17 cellular contexts compared by ENCODE assay signal in the genomic region with DNA sequence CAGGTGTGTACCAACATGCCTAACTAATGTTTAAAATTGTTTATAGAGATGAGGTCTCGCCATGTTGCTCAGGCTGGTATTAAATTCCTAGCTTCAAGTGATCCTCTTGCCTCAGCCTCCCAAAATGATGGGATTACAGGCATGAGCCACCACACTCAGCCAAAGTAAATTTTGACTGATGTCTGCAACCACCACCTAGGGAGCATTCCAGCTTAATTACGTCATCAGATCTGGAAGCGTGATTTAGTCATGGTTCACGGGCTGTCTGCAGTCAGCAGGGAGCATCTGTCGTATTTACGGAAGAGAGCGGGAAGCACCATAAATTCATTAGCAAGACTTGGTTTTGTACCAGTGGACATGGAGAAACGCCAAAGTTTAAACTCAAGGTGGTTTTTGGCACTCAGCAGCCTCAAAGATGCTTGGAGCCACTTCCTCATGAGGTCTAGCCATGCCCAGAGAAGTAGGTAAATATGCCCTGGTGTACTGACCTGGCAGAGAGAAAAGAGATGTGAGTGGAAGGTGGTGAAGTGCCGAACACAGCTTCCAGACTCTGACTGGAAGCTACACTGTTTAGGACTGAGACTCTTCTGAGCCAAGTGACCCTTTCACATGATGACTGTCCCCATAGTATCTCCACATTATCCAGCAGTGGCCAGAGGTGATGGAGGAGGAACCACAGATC.
DNase-seq lines count a peak whose midpoint lies in the region; ATAC-seq and TF ChIP-seq lines count a peak whose summit lies in the region.
"Had no signal": no experiment of that assay in that cellular context is flagged by ENCODE, and none has a peak within 500 bp of the region (broad histone marks: within the 10 kb centered on the region; RNA-seq: fewer than 3 reads in every experiment).

No MANE protein-coding gene starts in this region.

- TF ChIP-seq CTCF in RWPE1 (conservative IDR thresholded peaks at IDR 0.05; ENCODE audit: low read depth) (no peak), dorsolateral prefrontal cortex (IDR thresholded peaks at IDR 0.05 in 54 of 56, conservative IDR thresholded peaks at IDR 0.05 in 2 of 56; ENCODE audit: low read depth in 1 of 56, partially characterized antibody in 56 of 56) (no peak)

- ATAC-seq in HG02588 (IDR thresholded peaks at IDR 0.05; ENCODE audit: unreplicated experiment) (no peak), GM19351 (IDR thresholded peaks at IDR 0.05; ENCODE audit: unreplicated experiment) (no peak), HG02840 (IDR thresholded peaks at IDR 0.05; ENCODE audit: low FRiP score, unreplicated experiment) (no peak)
- ATAC-seq: activated CD4-positive, alpha-beta T cell treated with anti-CD3 and anti-CD28 coated beads for 36 hours; effector memory CD8-positive, alpha-beta T cell; left lung had no signal

- H3K27ac ChIP-seq in RWPE1 (no peak overlapping the region), dorsolateral prefrontal cortex (no peak overlapping the region)
- H3K27ac ChIP-seq: left lung, prostate gland had no signal

- DNase-seq in ACHN: peak; percentile 36
- DNase-seq in HEK293T (ENCODE audit: extremely low spot score): peak; percentile 43
- peak; percentile 45 for DNase-seq in RWPE1 (ENCODE audit: low spot score)
- DNase-seq in islet precursor cell: peak; percentile 72
- no peak for DNase-seq in dorsolateral prefrontal cortex
- DNase-seq: activated CD4-positive, alpha-beta T cell treated with anti-CD3 and anti-CD28 coated beads for 36 hours; caudate nucleus; effector memory CD8-positive, alpha-beta T cell; hypothalamus; left lung; naive B cell; NCI-H2029 treated with DMSO at 0.1 percent for 48 hours; SIG-M5 had no signal

- POLR2A ChIA-PET in HEK293T (lab: Yijun Ruan, JAX) (no interaction called here), RWPE1 (lab: Yijun Ruan, JAX; ENCODE audit: low non-redundant PET) (no interaction called here)

- no peak overlapping the region for H3K4me3 ChIP-seq in dorsolateral prefrontal cortex
- H3K4me3 ChIP-seq: left lung, prostate gland had no signal

- intact Hi-C loops in dorsolateral prefrontal cortex (cut with DNase I): no loop called here

- CTCF ChIA-PET in HEK293T (lab: Yijun Ruan, JAX): no interaction called here
- CTCF ChIA-PET in RWPE1 (lab: Yijun Ruan, JAX): no interaction called here

- in situ Hi-C loops in ACHN (cut with HindIII; ENCODE audit: low pct_ligation_motif_present, low pct_unique_long_range_greater_than_20kb, low sequenced_read_pairs): no loop called here

- no peaks in the 10 kb centered on the region for H3K27me3 ChIP-seq in dorsolateral prefrontal cortex
- H3K27me3 ChIP-seq: left lung had no signal

TF ChIP-seq in HEK293T, 16 proteins besides CTCF, POLR2A, EP300 and RAD21:
- no peak for TF ChIP-seq TARDBP (IDR thresholded peaks at IDR 0.05)
- TF ChIP-seq LEF1 (IDR thresholded peaks at IDR 0.05; ENCODE audit: borderline replicate concordance): no peak
- no peak for TF ChIP-seq ARNT (IDR thresholded peaks at IDR 0.05)
- TF ChIP-seq BHLHE40 (IDR thresholded peaks at IDR 0.05; ENCODE audit: borderline replicate concordance): no peak
- TF ChIP-seq FOXM1 (IDR thresholded peaks at IDR 0.05; ENCODE audit: borderline replicate concordance): no peak
- TF ChIP-seq, protein P1, sequence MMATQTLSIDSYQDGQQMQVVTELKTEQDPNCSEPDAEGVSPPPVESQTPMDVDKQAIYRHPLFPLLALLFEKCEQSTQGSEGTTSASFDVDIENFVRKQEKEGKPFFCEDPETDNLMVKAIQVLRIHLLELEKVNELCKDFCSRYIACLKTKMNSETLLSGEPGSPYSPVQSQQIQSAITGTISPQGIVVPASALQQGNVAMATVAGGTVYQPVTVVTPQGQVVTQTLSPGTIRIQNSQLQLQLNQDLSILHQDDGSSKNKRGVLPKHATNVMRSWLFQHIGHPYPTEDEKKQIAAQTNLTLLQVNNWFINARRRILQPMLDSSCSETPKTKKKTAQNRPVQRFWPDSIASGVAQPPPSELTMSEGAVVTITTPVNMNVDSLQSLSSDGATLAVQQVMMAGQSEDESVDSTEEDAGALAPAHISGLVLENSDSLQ (IDR thresholded peaks at IDR 0.05): peak; percentile 73
- 0 out of 2 replicates have a peak, but pooled peaks have one; percentile 25 for TF ChIP-seq L3MBTL2 (conservative IDR thresholded peaks at IDR 0.05)
- no peak for TF ChIP-seq NFRKB (IDR thresholded peaks at IDR 0.05)
- TF ChIP-seq HDGF (IDR thresholded peaks at IDR 0.05; ENCODE audit: borderline replicate concordance): no peak
- no peak for TF ChIP-seq FOXK2 (IDR thresholded peaks at IDR 0.05)
- no peak for TF ChIP-seq SUZ12 (IDR thresholded peaks at IDR 0.05)
- TF ChIP-seq SP1 (IDR thresholded peaks at IDR 0.05): no peak
- no peak for TF ChIP-seq FOXA1 (IDR thresholded peaks at IDR 0.05)
TF ChIP-seq in HEK293T: peak in this region for 2.

Comparison
In these comparisons a context has a peak if more than half of its experiments do, and no peak if none do; other contexts are left out.
1. DNase-seq: peak in ACHN (single experiment), HEK293T (single experiment), RWPE1 (single experiment) and islet precursor cell (single experiment); none in dorsolateral prefrontal cortex (0 of 10).